In genomic region chr1:23625929-23626535, GRCh38 we compare ENCODE assay signal across 20 cellular contexts.
DNase-seq lines count a peak whose midpoint lies in the region; ATAC-seq, FAIRE-seq and TF ChIP-seq lines count a peak whose summit lies in the region.
"Had no signal": no experiment of that assay in that cellular context is flagged by ENCODE, and none has a peak within 500 bp of the region (broad histone marks: within the 10 kb centered on the region; RNA-seq: fewer than 3 reads in every experiment).

No MANE protein-coding gene starts in this region.

- POLR2A ChIA-PET in K562 (lab: Yijun Ruan, JAX): no interaction called here

- no peaks in the 10 kb centered on the region for H3K9me2 ChIP-seq in OCI-LY1 (ENCODE audit: low read depth, low read length)

- CTCF ChIA-PET in activated naive CD4-positive, alpha-beta T cell treated with anti-CD3 and anti-CD28 coated beads for 36 hours (lab: Charles Lee): interaction anchor here (2.7 kb wide), 1 partner anchor 10 kb away, joined by 29 read pairs; no protein-coding TSS in a partner anchor
- CTCF ChIA-PET in K562 (lab: Yijun Ruan, JAX; ENCODE audit: low intra/inter-chr PET ratio): no interaction called here

- H3K36me3 ChIP-seq in OCI-LY1 (ENCODE audit: insufficient read depth, low read length) (no peaks in the 10 kb centered on the region), K562 (ENCODE audit: control insufficient read depth, insufficient read depth, low read length) (no peaks in the 10 kb centered on the region), thyroid gland (no peaks in the 10 kb centered on the region), mesendoderm (ENCODE audit: control insufficient read depth, insufficient read depth, low read length) (no peaks in the 10 kb centered on the region)
- H3K36me3 ChIP-seq: BE2C, left lung, transverse colon had no signal

- TF ChIP-seq EP300 in K562 (IDR thresholded peaks at IDR 0.05; ENCODE audit: low read length): no peak

- no peak overlapping the region for H3K4me3 ChIP-seq in OCI-LY1 (ENCODE audit: low read depth, low read length, poor library complexity, severe bottlenecking)
- no peak overlapping the region for H3K4me3 ChIP-seq in K562
- no peak overlapping the region for H3K4me3 ChIP-seq in thyroid gland (replicated peaks in 1 of 3)
- H3K4me3 ChIP-seq in mesendoderm (ENCODE audit: low read length): no peak overlapping the region
- H3K4me3 ChIP-seq: left lung, skin epidermis, transverse colon had no signal

- no peak for FAIRE-seq in K562 (lab: Jason Lieb, UNC)

- no peaks in the 10 kb centered on the region for H3K79me1 ChIP-seq in mesendoderm (ENCODE audit: low read length)

- no peak for DNase-seq in activated naive CD4-positive, alpha-beta T cell treated with anti-CD3 and anti-CD28 coated beads for 36 hours
- DNase-seq in K562 (ENCODE audit: extremely low read depth in 1 of 4, low spot score in 3 of 4): no peak
- DNase-seq in thyroid gland: no peak
- no peak for DNase-seq in GM13977 (ENCODE audit: low spot score)
- no peak for DNase-seq in mesendoderm
- DNase-seq in DMS53 treated with DMSO at 0.1 percent for 48 hours (lab: John Stamatoyannopoulos, UW; ENCODE audit: unreplicated experiment): no peak
- DNase-seq: activated CD8-positive, alpha-beta memory T cell treated with anti-CD3 and anti-CD28 coated beads for 24 hours; activated gamma-delta T cell treated with Interleukin-2 at 50 U/mL for 16 hours; amniotic stem cell; BE2C; COR-L47; left lung; NCI-H510A treated with DMSO at 0.1 percent for 48 hours; SHP77; transverse colon had no signal

- no peak overlapping the region for H3K4me2 ChIP-seq in OCI-LY1 (ENCODE audit: low read length)
- H3K4me2 ChIP-seq in K562 (ENCODE audit: insufficient read depth, low read length): no peak overlapping the region
- no peak overlapping the region for H3K4me2 ChIP-seq in mesendoderm (ENCODE audit: low read length)

- H3K23ac ChIP-seq in mesendoderm (ENCODE audit: low read length): no peak overlapping the region

- peaks cover 10% of the 10 kb centered on the region; the same call in 1 of the 2 replicates for H3F3A ChIP-seq in OCI-LY1 (ENCODE audit: insufficient read depth, low read length)

- WGBS in K562 (ENCODE audit: insufficient coverage, low coverage, missing lambda C conversion rate): 7% methylated on average over 1 of the region's 1 CpG
- 83 to 84% methylated on average over 1 of the region's 1 CpG for WGBS in thyroid gland, 2 donors
- no CpG with 5 or more reads among the region's 1 CpG for WGBS in mesendoderm (ENCODE audit: extremely low coverage, insufficient coverage, low lambda C conversion rate)

- H3K9me3 ChIP-seq in OCI-LY1 (ENCODE audit: low read length) (no peaks in the 10 kb centered on the region), K562 (replicated peaks; ENCODE audit: control insufficient read depth, insufficient read depth, low read depth, low read length) (no peaks in the 10 kb centered on the region), thyroid gland (no peaks in the 10 kb centered on the region)
- H3K9me3 ChIP-seq: BE2C, left lung, transverse colon had no signal

- H2AFZ ChIP-seq in OCI-LY1 (ENCODE audit: low read length) (no peak overlapping the region), K562 (ENCODE audit: low read depth, low read length) (no peak overlapping the region)

- peak overlapping the region; percentile 75 for H3K27ac ChIP-seq in OCI-LY1 (ENCODE audit: low read depth, low read length, poor library complexity, severe bottlenecking)
- no peak overlapping the region for H3K27ac ChIP-seq in K562 (ENCODE audit: extremely low read depth, low read depth, low read length)
- peak overlapping the region in 2 of 3 donors; percentile 79 to 88 for H3K27ac ChIP-seq in thyroid gland
- H3K27ac ChIP-seq in mesendoderm (ENCODE audit: low read depth, low read length): no peak overlapping the region

- H2BK120ac ChIP-seq in mesendoderm (ENCODE audit: low read depth, low read length): no peak overlapping the region

- H3K79me2 ChIP-seq in OCI-LY1 (ENCODE audit: insufficient read depth, low read length): no peaks in the 10 kb centered on the region
- H3K79me2 ChIP-seq in K562 (ENCODE audit: control insufficient read depth, insufficient read depth, low read length): no peaks in the 10 kb centered on the region
- H3K79me2 ChIP-seq in mesendoderm (ENCODE audit: control insufficient read depth, insufficient read depth, low read length): no peaks in the 10 kb centered on the region

- H3K9me1 ChIP-seq in K562 (ENCODE audit: control insufficient read depth, insufficient read depth, low read length): no peaks in the 10 kb centered on the region

- H3K4me1 ChIP-seq in OCI-LY1 (ENCODE audit: insufficient read depth, low read length, severe bottlenecking) (peaks cover 70% of the 10 kb centered on the region), K562 (replicated peaks in 1 of 2; ENCODE audit: control insufficient read depth in 2 of 2, insufficient read depth in 2 of 2, low read length in 2 of 2) (peaks cover 2 to 4% of the 10 kb centered on the region in 2 experiments; a peak in 1 of 5 replicates), thyroid gland (peaks cover 4 to 5% of the 10 kb centered on the region in 2 donors), mesendoderm (ENCODE audit: control insufficient read depth, low read depth, low read length) (peaks cover 6% of the 10 kb centered on the region)
- H3K4me1 ChIP-seq: BE2C, left lung, transverse colon had no signal

- H4K8ac ChIP-seq in mesendoderm (ENCODE audit: low read depth, low read length): no peak overlapping the region

- no peak overlapping the region for H2BK15ac ChIP-seq in mesendoderm (replicated peaks; ENCODE audit: low read depth)

- in situ Hi-C loops in K562 (cut with MboI) (no loop called here), GM13977 (cut with MboI; ENCODE audit: low pct_unique_long_range_greater_than_20kb, low sequenced_read_pairs, unreplicated experiment) (no loop called here)

- TF ChIP-seq RAD21 in K562 (CRISPR knock-in tag; conservative IDR thresholded peaks at IDR 0.05 in 1 of 2, IDR thresholded peaks at IDR 0.05 in 1 of 2): no peak

- ATAC-seq in K562: no peak
- ATAC-seq: natural killer cell treated with Interleukin-12 subunit alpha and Interleukin-12 subunit beta and Interleukin-15 and Interleukin-18, amount 100 ng/mL, for 72 hours had no signal

- H3K27me3 ChIP-seq in OCI-LY1 (ENCODE audit: insufficient read depth, low read length) (no peaks in the 10 kb centered on the region), K562 (ENCODE audit: control insufficient read depth in 2 of 2, insufficient read depth in 2 of 2, low read length in 2 of 2) (peaks cover 7 to 31% of the 10 kb centered on the region in 2 experiments; a peak in 4 of 5 replicates), thyroid gland (no peaks in the 10 kb centered on the region), mesendoderm (ENCODE audit: insufficient read depth, low read length, poor library complexity) (no peaks in the 10 kb centered on the region)
- H3K27me3 ChIP-seq: BE2C, transverse colon had no signal

- H3K27me3 Mint-ChIP-seq in activated naive CD4-positive, alpha-beta T cell treated with anti-CD3 and anti-CD28 coated beads, Interleukin-2, amount 50 U/mL, for 24 hours: no peaks in the 10 kb centered on the region
- no peaks in the 10 kb centered on the region for H3K27me3 Mint-ChIP-seq in activated naive CD4-positive, alpha-beta T cell treated with anti-CD3 and anti-CD28 coated beads for 36 hours (ENCODE audit: low read depth)

- H3K4me3 Mint-ChIP-seq in activated naive CD4-positive, alpha-beta T cell treated with anti-CD3 and anti-CD28 coated beads, Interleukin-2, amount 50 U/mL, for 24 hours: peak overlapping the region; percentile 90
- no peak overlapping the region for H3K4me3 Mint-ChIP-seq in activated naive CD4-positive, alpha-beta T cell treated with anti-CD3 and anti-CD28 coated beads for 36 hours
- H3K4me3 Mint-ChIP-seq: natural killer cell treated with Interleukin-12 subunit alpha and Interleukin-12 subunit beta and Interleukin-15 and Interleukin-18, amount 100 ng/mL, for 72 hours; WTC11 had no signal

- peak overlapping the region; percentile 83 for H3K27ac Mint-ChIP-seq in activated naive CD4-positive, alpha-beta T cell treated with anti-CD3 and anti-CD28 coated beads, Interleukin-2, amount 50 U/mL, for 24 hours
- H3K27ac Mint-ChIP-seq in activated naive CD4-positive, alpha-beta T cell treated with anti-CD3 and anti-CD28 coated beads for 36 hours: no peak overlapping the region
- H3K27ac Mint-ChIP-seq: natural killer cell treated with Interleukin-12 subunit alpha and Interleukin-12 subunit beta and Interleukin-15 and Interleukin-18, amount 100 ng/mL, for 72 hours; WTC11 had no signal

- no peak overlapping the region for H3K18ac ChIP-seq in mesendoderm (ENCODE audit: low read length)

- H4K5ac ChIP-seq in mesendoderm (ENCODE audit: low read length): no peak overlapping the region

- H3K36me3 Mint-ChIP-seq in activated naive CD4-positive, alpha-beta T cell treated with anti-CD3 and anti-CD28 coated beads, Interleukin-2, amount 50 U/mL, for 24 hours: peaks cover 4% of the 10 kb centered on the region
- no peaks in the 10 kb centered on the region for H3K36me3 Mint-ChIP-seq in activated naive CD4-positive, alpha-beta T cell treated with anti-CD3 and anti-CD28 coated beads for 36 hours (ENCODE audit: low read depth)
- H3K36me3 Mint-ChIP-seq: natural killer cell treated with Interleukin-12 subunit alpha and Interleukin-12 subunit beta and Interleukin-15 and Interleukin-18, amount 100 ng/mL, for 72 hours; WTC11 had no signal

- H3K4me1 Mint-ChIP-seq in activated naive CD4-positive, alpha-beta T cell treated with anti-CD3 and anti-CD28 coated beads, Interleukin-2, amount 50 U/mL, for 24 hours: peaks cover 81% of the 10 kb centered on the region
- peaks cover 62% of the 10 kb centered on the region for H3K4me1 Mint-ChIP-seq in activated naive CD4-positive, alpha-beta T cell treated with anti-CD3 and anti-CD28 coated beads for 36 hours (ENCODE audit: low read depth)

- no TSS peak for BruUV-seq in K562 (replicated peaks; lab: Mats Ljungman, UMichigan)

- no peak overlapping the region for H3K4ac ChIP-seq in mesendoderm (ENCODE audit: low read depth, low read length)

- TF ChIP-seq POLR2A in K562 (conservative IDR thresholded peaks at IDR 0.05): no peak
- TF ChIP-seq POLR2A in thyroid gland (IDR thresholded peaks at IDR 0.05): no peak

- no peak overlapping the region for H3K9ac ChIP-seq in OCI-LY1 (ENCODE audit: low read length)
- H3K9ac ChIP-seq in K562 (ENCODE audit: insufficient read depth in 1 of 2, low read depth in 2 of 2, low read length in 2 of 2): no peak overlapping the region
- H3K9ac ChIP-seq in mesendoderm (ENCODE audit: low read length): no peak overlapping the region

- H2BK5ac ChIP-seq in mesendoderm (ENCODE audit: low read length): no peak overlapping the region

- TF ChIP-seq CTCF in OCI-LY1 (IDR thresholded peaks at IDR 0.05; ENCODE audit: low read length) (no peak), K562 (IDR thresholded peaks at IDR 0.05 in 2 of 3, conservative IDR thresholded peaks at IDR 0.05 in 1 of 3; ENCODE audit: insufficient read depth in 2 of 3, low read depth in 1 of 3, low read length in 3 of 3) (no peak), thyroid gland (IDR thresholded peaks at IDR 0.05) (no peak), GM13977 (IDR thresholded peaks at IDR 0.05; ENCODE audit: extremely low read depth, insufficient read depth, missing control alignments) (no peak)

- no peak overlapping the region for H3K56ac ChIP-seq in mesendoderm (ENCODE audit: low read length)

- intact Hi-C loops in activated naive CD4-positive, alpha-beta T cell treated with anti-CD3 and anti-CD28 coated beads for 36 hours (cut with micrococcal nuclease): loop anchor here (2.0 kb wide), 1 partner anchor 35 kb away; no protein-coding TSS in a partner anchor
- intact Hi-C loops in K562 (cut with micrococcal nuclease): no loop called here
- intact Hi-C loops in thyroid gland (cut with DNase I): no loop called here

- H3K9me3 Mint-ChIP-seq in activated naive CD4-positive, alpha-beta T cell treated with anti-CD3 and anti-CD28 coated beads, Interleukin-2, amount 50 U/mL, for 24 hours: peaks cover 11% of the 10 kb centered on the region
- H3K9me3 Mint-ChIP-seq in activated naive CD4-positive, alpha-beta T cell treated with anti-CD3 and anti-CD28 coated beads for 36 hours: peaks cover 5% of the 10 kb centered on the region
- H3K9me3 Mint-ChIP-seq: natural killer cell treated with Interleukin-12 subunit alpha and Interleukin-12 subunit beta and Interleukin-15 and Interleukin-18, amount 100 ng/mL, for 72 hours had no signal

- no peak overlapping the region for H2AK5ac ChIP-seq in mesendoderm (ENCODE audit: low read length)

- H4K20me1 ChIP-seq in OCI-LY1 (ENCODE audit: insufficient read depth, low read length) (no peaks in the 10 kb centered on the region), K562 (replicated peaks; ENCODE audit: control insufficient read depth, insufficient read depth, low read length) (0 out of 2 replicates have a peak, but pooled peaks cover 5% of the 10 kb centered on the region)

Comparison
In these comparisons a context has a peak if more than half of its experiments do, and no peak if none do; other contexts are left out.
1. H3K27ac ChIP-seq: peak in OCI-LY1 (single experiment) and thyroid gland (2 of 3); none in K562 (single experiment) and mesendoderm (single experiment).